Comparison of ENCODE assay signal across 21 cellular contexts in genomic region chr11:45456686-45457085, GRCh38.
DNase-seq lines count a peak whose midpoint lies in the region; ATAC-seq, FAIRE-seq and TF ChIP-seq lines count a peak whose summit lies in the region.
"Had no signal": no experiment of that assay in that cellular context is flagged by ENCODE, and none has a peak within 500 bp of the region (broad histone marks: within the 10 kb centered on the region; RNA-seq: fewer than 3 reads in every experiment).

No MANE protein-coding gene starts in this region.

- H3K4me3 ChIP-seq in ACC112 (ENCODE audit: low read depth, low read length): peak overlapping the region; percentile 49; the same call in 1 of the 2 replicates
- peak overlapping the region; percentile 70 for H3K4me3 ChIP-seq in NB4 (ENCODE audit: low read depth, low read length)
- no peak overlapping the region for H3K4me3 ChIP-seq in bronchial epithelial cell (ENCODE audit: low read depth, low read length)
- H3K4me3 ChIP-seq: GM23248, HAP-1 had no signal

- H3K4me1 Mint-ChIP-seq in stimulated activated naive B cell treated with anti-CD40 and anti-IgM and Interleukin-4, amounts not matched to agents 10 μg/mL and 1 μg/mL and 100 μg/mL, for 72 hours: no peaks in the 10 kb centered on the region
- no peaks in the 10 kb centered on the region for H3K4me1 Mint-ChIP-seq in activated T-cell treated with anti-CD3 and anti-CD28 coated beads, Interleukin-2, amount 50 U/mL, for 24 hours (ENCODE audit: low read depth)
- H3K4me1 Mint-ChIP-seq: IgD-negative memory B cell had no signal

- H3K36me3 ChIP-seq in ACC112 (ENCODE audit: insufficient read depth, low read length) (no peaks in the 10 kb centered on the region), bronchial epithelial cell (ENCODE audit: control insufficient read depth, insufficient read depth, low read length) (no peaks in the 10 kb centered on the region)
- H3K36me3 ChIP-seq: HAP-1 had no signal

- no peak for ATAC-seq in stimulated activated naive B cell treated with anti-CD40 and anti-IgM and Interleukin-4, amounts not matched to agents 10 μg/mL and 1 μg/mL and 100 μg/mL, for 72 hours (replicated peaks)
- ATAC-seq in GM21367 (IDR thresholded peaks at IDR 0.05; ENCODE audit: unreplicated experiment) (no peak), HG02642 (IDR thresholded peaks at IDR 0.05; ENCODE audit: poor library complexity, unreplicated experiment) (no peak)

- H3K4me1 ChIP-seq in ACC112 (ENCODE audit: control insufficient read depth, insufficient read depth, low read length, unreplicated experiment): peaks cover 22% of the 10 kb centered on the region
- H3K4me1 ChIP-seq: HAP-1 had no signal

- TF ChIP-seq CTCF in NB4 (IDR thresholded peaks at IDR 0.05; ENCODE audit: low read depth, low read length) (no peak), bronchial epithelial cell (IDR thresholded peaks at IDR 0.05; ENCODE audit: insufficient read depth, low read length, severe bottlenecking) (no peak)

- H3K79me2 ChIP-seq in ACC112 (ENCODE audit: control insufficient read depth, insufficient read depth, low read length, unreplicated experiment): no peaks in the 10 kb centered on the region

- no peaks in the 10 kb centered on the region for H3K9me3 Mint-ChIP-seq in stimulated activated naive B cell treated with anti-CD40 and anti-IgM and Interleukin-4, amounts not matched to agents 10 μg/mL and 1 μg/mL and 100 μg/mL, for 72 hours
- no peaks in the 10 kb centered on the region for H3K9me3 Mint-ChIP-seq in activated T-cell treated with anti-CD3 and anti-CD28 coated beads, Interleukin-2, amount 50 U/mL, for 24 hours
- H3K9me3 Mint-ChIP-seq: CD4-positive, alpha-beta T cell had no signal

- H3K27me3 ChIP-seq in ACC112 (ENCODE audit: insufficient read depth, low read length): no peaks in the 10 kb centered on the region; the same call in 1 of the 2 replicates
- no peaks in the 10 kb centered on the region for H3K27me3 ChIP-seq in bronchial epithelial cell (ENCODE audit: control insufficient read depth, insufficient read depth, low read length)

- no peak for TF ChIP-seq POLR2A in NB4 (IDR thresholded peaks at IDR 0.05; ENCODE audit: extremely low read depth, insufficient read length)

- no peaks in the 10 kb centered on the region for H3K36me3 Mint-ChIP-seq in stimulated activated naive B cell treated with anti-CD40 and anti-IgM and Interleukin-4, amounts not matched to agents 10 μg/mL and 1 μg/mL and 100 μg/mL, for 72 hours
- H3K36me3 Mint-ChIP-seq in activated T-cell treated with anti-CD3 and anti-CD28 coated beads, Interleukin-2, amount 50 U/mL, for 24 hours (ENCODE audit: low read depth): no peaks in the 10 kb centered on the region
- H3K36me3 Mint-ChIP-seq: IgD-negative memory B cell had no signal

- DNase-seq in NB4 (ENCODE audit: low read depth) (peak; percentile 44), bronchial epithelial cell (ENCODE audit: low read depth) (no peak)
- no peak for DNase-seq in stimulated activated naive B cell treated with anti-CD40 and anti-IgM and Interleukin-4, amounts not matched to agents 10 μg/mL and 1 μg/mL and 100 μg/mL, for 72 hours
- no peak for DNase-seq in activated T-cell treated with anti-CD3 and anti-CD28 coated beads, Interleukin-2, amount 50 U/mL, for 24 hours
- DNase-seq: 8988T; AML-193; CD4-positive, alpha-beta T cell; DMS153; DMS79; GDM1; KG1 had no signal

- H3K27ac ChIP-seq in ACC112 (ENCODE audit: low read depth, low read length): no peak overlapping the region
- H3K27ac ChIP-seq: C4-2B had no signal

- H3K27me3 Mint-ChIP-seq in stimulated activated naive B cell treated with anti-CD40 and anti-IgM and Interleukin-4, amounts not matched to agents 10 μg/mL and 1 μg/mL and 100 μg/mL, for 72 hours: peaks cover 14 to 22% of the 10 kb centered on the region in 2 donors
- peaks cover 6% of the 10 kb centered on the region for H3K27me3 Mint-ChIP-seq in activated T-cell treated with anti-CD3 and anti-CD28 coated beads, Interleukin-2, amount 50 U/mL, for 24 hours

- peak; percentile 72 for FAIRE-seq in bronchial epithelial cell (lab: Jason Lieb, UNC)
- FAIRE-seq: GM12892, GM18507, HTR-8/SVneo had no signal

- no peak overlapping the region for H2AFZ ChIP-seq in ACC112 (ENCODE audit: low read length, unreplicated experiment)
- H2AFZ ChIP-seq: GM23248 had no signal

- H3K27ac Mint-ChIP-seq in stimulated activated naive B cell treated with anti-CD40 and anti-IgM and Interleukin-4, amounts not matched to agents 10 μg/mL and 1 μg/mL and 100 μg/mL, for 72 hours: peak overlapping the region; percentile 20
- no peak overlapping the region for H3K27ac Mint-ChIP-seq in activated T-cell treated with anti-CD3 and anti-CD28 coated beads, Interleukin-2, amount 50 U/mL, for 24 hours
- H3K27ac Mint-ChIP-seq: CD4-positive, alpha-beta T cell; IgD-negative memory B cell had no signal

- H3K4me3 Mint-ChIP-seq in stimulated activated naive B cell treated with anti-CD40 and anti-IgM and Interleukin-4, amounts not matched to agents 10 μg/mL and 1 μg/mL and 100 μg/mL, for 72 hours: no peak overlapping the region
- no peak overlapping the region for H3K4me3 Mint-ChIP-seq in activated T-cell treated with anti-CD3 and anti-CD28 coated beads, Interleukin-2, amount 50 U/mL, for 24 hours
- H3K4me3 Mint-ChIP-seq: CD4-positive, alpha-beta T cell; IgD-negative memory B cell had no signal
